ENCODE assay signal across 8 cellular contexts in genomic region chr7:105678811-105679495, GRCh38.
DNase-seq lines count a peak whose midpoint lies in the region; ATAC-seq and TF ChIP-seq lines count a peak whose summit lies in the region.

No MANE protein-coding gene starts in this region.

- ATAC-seq in GM21737 (IDR thresholded peaks at IDR 0.05; ENCODE audit: unreplicated experiment): peak; percentile 55
- ATAC-seq in RWPE2 (ENCODE audit: low read depth): peak; percentile 54; the same call in 2 of the 3 replicates

- CTCF ChIA-PET in CD8-positive, alpha-beta memory T cell (lab: Charles Lee): no interaction called here

- no peak for DNase-seq in CD8-positive, alpha-beta memory T cell
- DNase-seq in RWPE2 (ENCODE audit: low spot score): no peak
- DNase-seq in effector memory CD4-positive, alpha-beta T cell: no peak
- peak in 1 of 2 donors; percentile 93 for DNase-seq in vagina (ENCODE audit: extremely low spot score in 2 of 2)
- no peak for DNase-seq in activated CD4-positive, CD25-positive, alpha-beta regulatory T cell (lab: John Stamatoyannopoulos, UW)
- no peak for DNase-seq in HT-29 (ENCODE audit: low spot score)

- H3K27ac ChIP-seq in CD8-positive, alpha-beta memory T cell (ENCODE audit: low read depth, low read length): peak overlapping the region; percentile 49
- no peak overlapping the region for H3K27ac ChIP-seq in RWPE2 (ENCODE audit: poor library complexity, severe bottlenecking)
- H3K27ac ChIP-seq in effector memory CD4-positive, alpha-beta T cell (ENCODE audit: insufficient read depth, low read length, poor library complexity, severe bottlenecking): peak overlapping the region; percentile 74
- peak overlapping the region; percentile 59 for H3K27ac ChIP-seq in muscle layer of colon (ENCODE audit: low read depth, low read length)
- peak overlapping the region; percentile 79 for H3K27ac ChIP-seq in vagina

- no peaks in the 10 kb centered on the region for H3K27me3 Mint-ChIP-seq in CD8-positive, alpha-beta memory T cell

- H3K27ac Mint-ChIP-seq in CD8-positive, alpha-beta memory T cell: peak overlapping the region; percentile 93 to 99 (median 96)

- H3K9me3 Mint-ChIP-seq in CD8-positive, alpha-beta memory T cell: no peaks in the 10 kb centered on the region

- no peaks in the 10 kb centered on the region for H3K9me3 ChIP-seq in CD8-positive, alpha-beta memory T cell (ENCODE audit: low read length)
- H3K9me3 ChIP-seq in RWPE2 (ENCODE audit: severe bottlenecking) (no peaks in the 10 kb centered on the region), muscle layer of colon (ENCODE audit: low read length) (no peaks in the 10 kb centered on the region), vagina (no peaks in the 10 kb centered on the region)
- no peaks in the 10 kb centered on the region for H3K9me3 ChIP-seq in effector memory CD4-positive, alpha-beta T cell (ENCODE audit: control insufficient read depth, low read length)

- peak overlapping the region; percentile 4 to 89 (median 76) for H3K4me3 Mint-ChIP-seq in CD8-positive, alpha-beta memory T cell

- TF ChIP-seq CTCF in RWPE2 (IDR thresholded peaks at IDR 0.05; ENCODE audit: poor library complexity, severe bottlenecking): no peak
- no peak for TF ChIP-seq CTCF in vagina (IDR thresholded peaks at IDR 0.05)

- no peak overlapping the region for H3K9ac ChIP-seq in muscle layer of colon (ENCODE audit: low read length)

- no peak for TF ChIP-seq POLR2A in vagina (IDR thresholded peaks at IDR 0.05)

- H3K4me3 ChIP-seq in CD8-positive, alpha-beta memory T cell (ENCODE audit: low read length): peak overlapping the region; percentile 12
- H3K4me3 ChIP-seq in RWPE2 (ENCODE audit: severe bottlenecking): no peak overlapping the region
- peak overlapping the region; percentile 46 for H3K4me3 ChIP-seq in effector memory CD4-positive, alpha-beta T cell (ENCODE audit: insufficient read depth, low read depth, low read length, poor library complexity, severe bottlenecking)
- H3K4me3 ChIP-seq in muscle layer of colon (ENCODE audit: low read depth in 1 of 2, low read length in 2 of 2): peak overlapping the region in 1 of 2 donors; percentile 44
- peak overlapping the region; percentile 39 to 41 for H3K4me3 ChIP-seq in vagina

- H3K4me1 ChIP-seq in CD8-positive, alpha-beta memory T cell (ENCODE audit: insufficient read depth, low read length): peaks cover 50% of the 10 kb centered on the region
- H3K4me1 ChIP-seq in RWPE2 (ENCODE audit: insufficient read depth, poor library complexity, severe bottlenecking): no peaks in the 10 kb centered on the region
- peaks cover 48% of the 10 kb centered on the region for H3K4me1 ChIP-seq in effector memory CD4-positive, alpha-beta T cell (ENCODE audit: control insufficient read depth, insufficient read depth, low read length, poor library complexity, severe bottlenecking)
- H3K4me1 ChIP-seq in muscle layer of colon (ENCODE audit: insufficient read depth, low read length): peaks cover 18% of the 10 kb centered on the region
- peaks cover 82% of the 10 kb centered on the region for H3K4me1 ChIP-seq in vagina

- no peaks in the 10 kb centered on the region for H3K36me3 ChIP-seq in CD8-positive, alpha-beta memory T cell (ENCODE audit: insufficient read depth, low read length)
- H3K36me3 ChIP-seq in RWPE2 (ENCODE audit: low read depth): no peaks in the 10 kb centered on the region
- H3K36me3 ChIP-seq in effector memory CD4-positive, alpha-beta T cell (ENCODE audit: control insufficient read depth, insufficient read depth, low read length): no peaks in the 10 kb centered on the region
- no peaks in the 10 kb centered on the region for H3K36me3 ChIP-seq in muscle layer of colon (ENCODE audit: insufficient read depth, low read length)
- no peaks in the 10 kb centered on the region for H3K36me3 ChIP-seq in vagina

- H3K4me1 Mint-ChIP-seq in CD8-positive, alpha-beta memory T cell: peaks cover 59 to 84% (median 84%) of the 10 kb centered on the region in 3 donors

- H3K27me3 ChIP-seq in CD8-positive, alpha-beta memory T cell (ENCODE audit: insufficient read depth, low read length, poor library complexity, severe bottlenecking): no peaks in the 10 kb centered on the region
- H3K27me3 ChIP-seq in RWPE2 (ENCODE audit: insufficient read depth, poor library complexity, severe bottlenecking) (no peaks in the 10 kb centered on the region), muscle layer of colon (ENCODE audit: control insufficient read depth in 1 of 2, insufficient read depth in 2 of 2, low read length in 2 of 2) (no peaks in the 10 kb centered on the region), vagina (no peaks in the 10 kb centered on the region)
- H3K27me3 ChIP-seq in effector memory CD4-positive, alpha-beta T cell (replicated peaks; ENCODE audit: control insufficient read depth, insufficient read depth, low read length, poor library complexity, severe bottlenecking): no peaks in the 10 kb centered on the region

- intact Hi-C loops in vagina (cut with DNase I): no loop called here

- POLR2A ChIA-PET in CD8-positive, alpha-beta memory T cell (lab: Charles Lee): no interaction called here

- H3K36me3 Mint-ChIP-seq in CD8-positive, alpha-beta memory T cell: peaks cover 0 to 18% (median 8%) of the 10 kb centered on the region in 3 donors
